Comparison of ENCODE assay signal across 1 cellular context in the genomic region with DNA sequence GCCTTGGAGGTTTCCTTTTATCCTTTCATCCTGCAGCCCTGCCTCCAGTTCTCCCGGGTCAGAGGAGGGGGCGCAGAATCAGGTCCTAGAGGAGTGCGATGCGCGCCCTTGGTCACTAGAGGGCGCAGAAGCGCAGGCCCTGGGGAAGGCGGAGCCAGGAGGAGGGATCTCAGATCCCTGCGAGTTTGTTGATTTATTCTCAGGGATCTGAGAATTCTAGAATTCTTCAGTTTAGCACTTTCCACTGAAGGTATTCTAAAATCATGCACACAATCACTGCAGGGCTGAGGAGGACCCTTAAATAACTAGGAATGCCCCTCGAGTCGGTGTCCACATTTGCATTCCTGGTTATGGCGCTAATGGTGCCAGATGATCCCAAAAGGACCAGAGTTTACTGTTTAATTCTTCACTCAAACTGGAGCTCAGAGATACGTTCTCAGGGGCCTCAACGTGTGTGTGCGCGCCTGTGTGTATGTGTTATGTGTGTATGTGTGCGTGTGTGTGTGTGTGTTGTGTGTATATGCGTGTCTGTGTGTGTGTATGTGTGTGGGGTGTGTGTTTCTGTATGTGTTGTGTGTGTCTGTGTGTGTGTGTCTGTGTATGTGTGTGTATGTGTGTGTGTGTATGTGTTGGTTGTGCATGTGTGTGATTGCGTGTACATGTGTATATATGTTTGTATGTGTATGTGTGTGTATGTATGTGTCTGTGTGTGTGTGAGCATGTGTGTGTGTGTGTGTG.
A peak's percentile ranks its signal among the peaks of the same experiment; 100 is the strongest.
TF ChIP-seq lines count a peak whose summit lies in the region.

No MANE protein-coding gene starts in this region.

TF ChIP-seq in GM12878, 131 proteins besides CTCF, POLR2A, EP300 and RAD21 (continued from another document):
- peak; percentile 21; the same call in 1 of the 2 replicates for TF ChIP-seq SMC3 (IDR thresholded peaks at IDR 0.05; ENCODE audit: borderline replicate concordance, low read length)
